ENCODE assay signal across 19 cellular contexts in the genomic region with DNA sequence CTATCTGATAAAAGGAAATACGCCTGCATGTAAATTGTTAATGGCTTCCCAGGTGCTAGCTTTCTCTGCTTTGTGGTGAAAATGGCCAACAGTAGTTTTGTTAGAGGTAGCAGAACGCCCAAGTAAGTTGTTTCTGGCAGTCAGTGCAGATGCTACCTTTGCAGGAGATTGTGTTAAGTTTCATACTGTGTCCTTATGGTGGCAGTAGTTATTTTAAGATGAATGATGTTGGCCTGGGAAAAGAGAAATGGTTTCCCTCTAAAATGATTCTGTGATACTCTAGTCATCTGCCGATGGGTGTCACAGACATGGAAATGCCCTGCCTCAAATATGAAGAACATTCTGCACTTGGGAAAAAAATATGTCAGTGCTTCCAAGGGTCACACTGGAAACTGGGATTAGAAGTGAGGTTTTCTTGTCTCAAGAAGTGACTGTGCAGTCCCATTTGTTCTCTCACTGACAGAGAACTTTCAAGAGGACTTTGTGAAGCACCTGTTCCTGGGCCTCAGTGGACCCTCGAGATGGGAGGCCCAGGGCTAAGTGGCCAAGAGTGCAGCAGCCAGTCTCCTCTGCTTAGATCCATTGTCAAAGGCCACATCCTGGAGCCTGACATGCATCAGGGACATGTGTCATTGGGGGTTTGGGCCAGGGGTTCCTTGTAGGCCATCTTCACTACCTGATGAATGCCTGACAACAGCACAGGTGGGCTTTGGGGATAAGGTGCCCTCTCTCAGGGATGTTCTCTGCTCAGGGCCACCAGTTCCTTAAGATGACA.
DNase-seq lines count a peak whose midpoint lies in the region; ATAC-seq and TF ChIP-seq lines count a peak whose summit lies in the region.
"Had no signal": no experiment of that assay in that cellular context is flagged by ENCODE, and none has a peak within 500 bp of the region (broad histone marks: within the 10 kb centered on the region; RNA-seq: fewer than 3 reads in every experiment).

No MANE protein-coding gene starts in this region.

- H3K4me3 Mint-ChIP-seq in activated CD4-positive, alpha-beta T cell treated with anti-CD3 and anti-CD28 coated beads, Interleukin-2, amount 10 ng/mL, durations not matched to agents 24 days and 14 days: no peak overlapping the region
- H3K4me3 Mint-ChIP-seq: CD14-positive monocyte; CD8-positive, alpha-beta memory T cell had no signal

- H3K27ac ChIP-seq in VCaP: no peak overlapping the region
- H3K27ac ChIP-seq in lung (ENCODE audit: low read depth in 1 of 2, low read length in 1 of 2): no peak overlapping the region
- H3K27ac ChIP-seq: GM23248 had no signal

- DNase-seq in activated CD4-positive, alpha-beta T cell treated with anti-CD3 and anti-CD28 coated beads, Interleukin-2, amount 10 ng/mL, durations not matched to agents 24 days and 14 days: peak; percentile 15
- DNase-seq in activated CD4-positive, alpha-beta T cell treated with anti-CD3 and anti-CD28 coated beads for 48 hours: no peak
- peak; percentile 15 for DNase-seq in lung (ENCODE audit: low spot score)
- DNase-seq in DMS53 (lab: John Stamatoyannopoulos, UW): no peak
- no peak for DNase-seq in hepatic stellate cell (ENCODE audit: low spot score)
- DNase-seq in midbrain (lab: John Stamatoyannopoulos, UW): no peak
- DNase-seq: ACHN; BE2C; Caco-2; CD8-positive, alpha-beta memory T cell; DMS79 treated with DMSO at 0.1 percent for 48 hours; EL; GDM1; GM23248; H7; Karpas-422 had no signal

- intact Hi-C loops in activated CD4-positive, alpha-beta T cell treated with anti-CD3 and anti-CD28 coated beads, Interleukin-2, amount 10 ng/mL, durations not matched to agents 24 days and 14 days (cut with micrococcal nuclease): no loop called here

- H3K4me1 Mint-ChIP-seq in activated CD4-positive, alpha-beta T cell treated with anti-CD3 and anti-CD28 coated beads, Interleukin-2, amount 10 ng/mL, durations not matched to agents 24 days and 14 days: no peaks in the 10 kb centered on the region
- H3K4me1 Mint-ChIP-seq: CD14-positive monocyte; CD8-positive, alpha-beta memory T cell had no signal

- H3K9me3 ChIP-seq in lung (ENCODE audit: control insufficient read depth in 2 of 2, insufficient read depth in 1 of 2, low read length in 1 of 2): peaks cover 0 to 5% of the 10 kb centered on the region in 2 donors
- H3K9me3 ChIP-seq: BE2C, Caco-2 had no signal

- H3K27ac Mint-ChIP-seq in activated CD4-positive, alpha-beta T cell treated with anti-CD3 and anti-CD28 coated beads, Interleukin-2, amount 10 ng/mL, durations not matched to agents 24 days and 14 days: no peak overlapping the region
- H3K27ac Mint-ChIP-seq: CD14-positive monocyte had no signal

- no peak overlapping the region for H3K4me3 ChIP-seq in lung
- H3K4me3 ChIP-seq: GM23248, K562 had no signal

- WGBS in lung, 2 donors: 69 to 80% methylated on average over 4 of the region's 4 CpGs

- no peaks in the 10 kb centered on the region for H3K36me3 Mint-ChIP-seq in activated CD4-positive, alpha-beta T cell treated with anti-CD3 and anti-CD28 coated beads, Interleukin-2, amount 10 ng/mL, durations not matched to agents 24 days and 14 days (ENCODE audit: low read depth)
- H3K36me3 Mint-ChIP-seq: CD14-positive monocyte had no signal

- no peaks in the 10 kb centered on the region for H3K36me3 ChIP-seq in lung (ENCODE audit: control insufficient read depth in 2 of 2, insufficient read depth in 2 of 2, low read length in 2 of 2)
- H3K36me3 ChIP-seq: BE2C had no signal

- ATAC-seq in lung (ENCODE audit: insufficient read depth, low FRiP score): no peak
- ATAC-seq: K562 had no signal

- no peaks in the 10 kb centered on the region for H3K27me3 Mint-ChIP-seq in activated CD4-positive, alpha-beta T cell treated with anti-CD3 and anti-CD28 coated beads, Interleukin-2, amount 10 ng/mL, durations not matched to agents 24 days and 14 days

- peak; percentile 45 for TF ChIP-seq CTCF in VCaP (conservative IDR thresholded peaks at IDR 0.05)
- no peak for TF ChIP-seq CTCF in lung (IDR thresholded peaks at IDR 0.05; ENCODE audit: control extremely low read depth, extremely low read depth)

- H3K9me3 Mint-ChIP-seq in activated CD4-positive, alpha-beta T cell treated with anti-CD3 and anti-CD28 coated beads, Interleukin-2, amount 10 ng/mL, durations not matched to agents 24 days and 14 days: no peaks in the 10 kb centered on the region

- H3K27me3 ChIP-seq in lung (ENCODE audit: control insufficient read depth, insufficient read depth): no peaks in the 10 kb centered on the region
- H3K27me3 ChIP-seq: BE2C had no signal

- no peaks in the 10 kb centered on the region for H3K4me1 ChIP-seq in lung (ENCODE audit: control insufficient read depth in 2 of 2, insufficient read depth in 2 of 2, low read length in 2 of 2)
- H3K4me1 ChIP-seq: BE2C, Caco-2 had no signal

Comparison
In these comparisons a context has a peak if more than half of its experiments do, and no peak if none do; other contexts are left out.
1. DNase-seq: peak in activated CD4-positive, alpha-beta T cell treated with anti-CD3 and anti-CD28 coated beads, Interleukin-2, amount 10 ng/mL, durations not matched to agents 24 days and 14 days (single experiment) and lung (single experiment); none in activated CD4-positive, alpha-beta T cell treated with anti-CD3 and anti-CD28 coated beads for 48 hours (single experiment), DMS53 (single experiment), hepatic stellate cell (single experiment) and midbrain (single experiment).